ENCODE assay signal across 15 cellular contexts in the genomic region with DNA sequence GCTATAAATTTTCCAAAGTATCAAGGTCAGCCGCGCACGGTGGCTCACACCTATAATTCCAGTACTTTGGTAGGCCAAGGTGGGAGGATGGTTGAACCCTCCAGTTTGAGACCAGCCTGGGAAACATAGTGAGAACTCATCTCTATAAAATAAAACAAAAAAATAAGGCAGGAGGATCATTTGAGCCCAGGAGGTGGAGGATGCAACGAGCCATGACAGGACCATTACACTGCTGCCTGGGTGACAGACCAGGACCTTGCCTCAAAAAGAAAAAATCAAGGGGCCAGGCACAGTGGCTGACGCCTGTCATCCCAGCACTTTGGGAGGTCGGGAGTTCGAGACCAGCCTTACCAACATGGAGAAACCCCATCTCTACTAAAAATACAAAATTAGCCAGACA.
"Had no signal": no experiment of that assay in that cellular context is flagged by ENCODE, and none has a peak within 500 bp of the region (broad histone marks: within the 10 kb centered on the region; RNA-seq: fewer than 3 reads in every experiment).

No MANE protein-coding gene starts in this region.

- FAIRE-seq: frontal cortex had no signal

- H3K4me3 Mint-ChIP-seq: activated CD4-positive, alpha-beta memory T cell treated with anti-CD3 and anti-CD28 coated beads for 36 hours; activated T-cell treated with anti-CD3 and anti-CD28 coated beads, Interleukin-2, amount 50 U/mL, for 72 hours; nephron progenitor cell had no signal

- ATAC-seq: activated T-cell treated with anti-CD3 and anti-CD28 coated beads, Interleukin-2, amount 50 U/mL, for 72 hours; body of pancreas; heart right ventricle; left lung had no signal

- H3K27me3 ChIP-seq: body of pancreas, heart right ventricle, left lung, sigmoid colon had no signal

- H3K4me3 ChIP-seq: body of pancreas, coronary artery, heart right ventricle, left lung, sigmoid colon had no signal

- H3K27ac ChIP-seq: body of pancreas, coronary artery, heart right ventricle, left lung, sigmoid colon had no signal

- DNase-seq: activated CD4-positive, alpha-beta memory T cell treated with anti-CD3 and anti-CD28 coated beads for 36 hours; activated T-cell treated with anti-CD3 and anti-CD28 coated beads, Interleukin-2, amount 50 U/mL, for 72 hours; amniotic stem cell; body of pancreas; central memory CD4-positive, alpha-beta T cell; effector memory CD4-positive, alpha-beta T cell; heart right ventricle; islet precursor cell; left lung; nephron progenitor cell; sigmoid colon; stimulated activated CD4-positive, alpha-beta T cell treated with anti-CD3 and anti-CD28 coated beads, Interleukin-2, amount 100 ng/mL, for 24 hours; stimulated activated naive CD4-positive, alpha-beta T cell treated with Interleukin-2 at 50 U/mL for 16 hours had no signal

- H3K27ac Mint-ChIP-seq: activated CD4-positive, alpha-beta memory T cell treated with anti-CD3 and anti-CD28 coated beads for 36 hours; activated T-cell treated with anti-CD3 and anti-CD28 coated beads, Interleukin-2, amount 50 U/mL, for 72 hours; nephron progenitor cell had no signal

- H3K27me3 Mint-ChIP-seq: activated CD4-positive, alpha-beta memory T cell treated with anti-CD3 and anti-CD28 coated beads for 36 hours had no signal

- H3K36me3 ChIP-seq: heart right ventricle, left lung, sigmoid colon had no signal

- H3K9me3 ChIP-seq: body of pancreas, sigmoid colon had no signal
